ENCODE assay signal across 31 cellular contexts in genomic region chr1:3279182-3279470, GRCh38.
"Had no signal": no experiment of that assay in that cellular context is flagged by ENCODE, and none has a peak within 500 bp of the region (broad histone marks: within the 10 kb centered on the region; RNA-seq: fewer than 3 reads in every experiment).

No MANE protein-coding gene starts in this region.

- H3K4me2 ChIP-seq: KMS-11 had no signal

- ATAC-seq: activated CD8-positive, alpha-beta memory T cell treated with anti-CD3 and anti-CD28 coated beads, Interleukin-2, amount 10 ng/mL, durations not matched to agents 7 days and 5 days; activated naive CD8-positive, alpha-beta T cell treated with anti-CD3 and anti-CD28 coated beads, Interleukin-2, amount 50 U/mL, for 24 hours; SK-N-SH treated with all-trans-retinoic acid at 6 μM for 48 hours; T-cell had no signal

- H3K27ac ChIP-seq: KMS-11, VCaP had no signal

- DNase-seq: activated B cell treated with CpG ODN at 0.5 μM for 24 hours; activated CD4-positive, alpha-beta memory T cell treated with anti-CD3 and anti-CD28 coated beads, Interleukin-2, amount 10 ng/mL, durations not matched to agents 7 days and 5 days; activated CD4-positive, alpha-beta T cell treated with anti-CD3 and anti-CD28 coated beads for 4 hours; activated CD4-positive, CD25-positive, alpha-beta regulatory T cell treated with anti-CD3 and anti-CD28 coated beads, Interleukin-2, amount 50 U/mL, for 72 hours; activated CD8-positive, alpha-beta memory T cell treated with anti-CD3 and anti-CD28 coated beads for 24 hours; activated CD8-positive, alpha-beta memory T cell treated with anti-CD3 and anti-CD28 coated beads, Interleukin-2, amount 10 ng/mL, durations not matched to agents 7 days and 5 days; activated CD8-positive, alpha-beta memory T cell treated with anti-CD3 and anti-CD28 coated beads, Interleukin-2, amount 50 U/mL, for 48 hours; activated effector memory CD4-positive, alpha-beta T cell treated with Interleukin-2 at 50 U/mL for 16 hours; activated naive CD4-positive, alpha-beta T cell treated with anti-CD3 and anti-CD28 coated beads, Interleukin-2, amount 10 ng/mL, durations not matched to agents 7 days and 5 days; activated naive CD8-positive, alpha-beta T cell treated with anti-CD3 and anti-CD28 coated beads, Interleukin-2, amount 50 U/mL, for 24 hours; activated T-cell treated with anti-CD3 and anti-CD28 coated beads, Interleukin-2, amount 50 U/mL, for 48 hours; NCI-H1092 treated with DMSO at 0.1 percent for 48 hours; NCI-H1417; NCI-H146; NCI-H187; NCI-H2029 treated with DMSO at 0.1 percent for 48 hours; NCI-H2107; NCI-H2171; NCI-H510A; NCI-H526; NCI-H748 treated with DMSO at 0.1 percent for 48 hours; NK-92 treated with Interleukin-12 subunit alpha and Interleukin-12 subunit beta, amount 100 ng/mL, for 24 hours; OCI-M1; RPMI8226; SIG-M5; T-cell; T-helper 2 cell; T-helper 9 cell had no signal
